1 cellular context compared by ENCODE assay signal in the genomic region with DNA sequence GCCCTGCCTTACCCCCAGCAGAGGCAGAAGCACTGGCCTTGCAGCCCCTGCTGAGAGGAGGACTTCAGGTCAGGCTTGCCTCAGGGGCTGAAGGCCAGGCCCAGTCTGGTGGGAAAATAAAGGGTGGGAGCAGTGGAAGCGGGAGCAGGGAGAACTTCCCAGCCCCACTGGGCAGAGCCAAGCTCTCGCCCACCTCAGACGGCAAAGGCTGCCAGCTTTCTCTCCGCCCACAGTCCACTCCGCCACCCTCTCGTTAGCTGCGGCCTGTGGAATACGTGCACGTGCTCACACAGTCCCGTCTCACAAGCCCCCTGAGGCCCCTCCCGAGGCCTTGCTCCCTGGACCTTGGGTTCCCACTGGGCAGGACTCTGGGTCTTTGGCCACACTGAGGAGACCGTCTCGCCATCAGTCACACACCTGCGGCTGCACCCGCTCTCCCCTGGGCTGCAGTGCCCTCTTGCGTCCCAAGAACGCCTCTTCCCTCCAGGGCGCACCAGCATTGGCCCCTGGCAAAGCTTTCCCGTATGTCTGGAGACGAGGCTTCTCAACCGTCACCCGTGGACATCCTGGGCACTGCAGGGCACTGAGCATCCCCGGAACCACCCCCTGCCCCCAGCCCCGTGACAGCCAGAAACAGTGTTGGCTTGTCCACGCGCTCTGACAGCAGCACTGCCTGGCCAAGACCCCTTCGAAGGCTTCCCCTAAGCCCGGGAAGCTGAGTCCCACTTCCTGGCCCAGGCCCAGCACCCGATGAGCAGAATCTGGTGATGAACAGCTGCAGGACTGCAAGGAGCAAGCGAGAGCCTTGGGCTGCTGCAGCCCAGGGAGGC.
TF ChIP-seq lines count a peak whose summit lies in the region.

No MANE protein-coding gene starts in this region.

TF ChIP-seq in HepG2, 621 proteins besides CTCF, POLR2A, EP300 and RAD21 (continued from another document and continues in another):
- TF ChIP-seq, protein P1, sequence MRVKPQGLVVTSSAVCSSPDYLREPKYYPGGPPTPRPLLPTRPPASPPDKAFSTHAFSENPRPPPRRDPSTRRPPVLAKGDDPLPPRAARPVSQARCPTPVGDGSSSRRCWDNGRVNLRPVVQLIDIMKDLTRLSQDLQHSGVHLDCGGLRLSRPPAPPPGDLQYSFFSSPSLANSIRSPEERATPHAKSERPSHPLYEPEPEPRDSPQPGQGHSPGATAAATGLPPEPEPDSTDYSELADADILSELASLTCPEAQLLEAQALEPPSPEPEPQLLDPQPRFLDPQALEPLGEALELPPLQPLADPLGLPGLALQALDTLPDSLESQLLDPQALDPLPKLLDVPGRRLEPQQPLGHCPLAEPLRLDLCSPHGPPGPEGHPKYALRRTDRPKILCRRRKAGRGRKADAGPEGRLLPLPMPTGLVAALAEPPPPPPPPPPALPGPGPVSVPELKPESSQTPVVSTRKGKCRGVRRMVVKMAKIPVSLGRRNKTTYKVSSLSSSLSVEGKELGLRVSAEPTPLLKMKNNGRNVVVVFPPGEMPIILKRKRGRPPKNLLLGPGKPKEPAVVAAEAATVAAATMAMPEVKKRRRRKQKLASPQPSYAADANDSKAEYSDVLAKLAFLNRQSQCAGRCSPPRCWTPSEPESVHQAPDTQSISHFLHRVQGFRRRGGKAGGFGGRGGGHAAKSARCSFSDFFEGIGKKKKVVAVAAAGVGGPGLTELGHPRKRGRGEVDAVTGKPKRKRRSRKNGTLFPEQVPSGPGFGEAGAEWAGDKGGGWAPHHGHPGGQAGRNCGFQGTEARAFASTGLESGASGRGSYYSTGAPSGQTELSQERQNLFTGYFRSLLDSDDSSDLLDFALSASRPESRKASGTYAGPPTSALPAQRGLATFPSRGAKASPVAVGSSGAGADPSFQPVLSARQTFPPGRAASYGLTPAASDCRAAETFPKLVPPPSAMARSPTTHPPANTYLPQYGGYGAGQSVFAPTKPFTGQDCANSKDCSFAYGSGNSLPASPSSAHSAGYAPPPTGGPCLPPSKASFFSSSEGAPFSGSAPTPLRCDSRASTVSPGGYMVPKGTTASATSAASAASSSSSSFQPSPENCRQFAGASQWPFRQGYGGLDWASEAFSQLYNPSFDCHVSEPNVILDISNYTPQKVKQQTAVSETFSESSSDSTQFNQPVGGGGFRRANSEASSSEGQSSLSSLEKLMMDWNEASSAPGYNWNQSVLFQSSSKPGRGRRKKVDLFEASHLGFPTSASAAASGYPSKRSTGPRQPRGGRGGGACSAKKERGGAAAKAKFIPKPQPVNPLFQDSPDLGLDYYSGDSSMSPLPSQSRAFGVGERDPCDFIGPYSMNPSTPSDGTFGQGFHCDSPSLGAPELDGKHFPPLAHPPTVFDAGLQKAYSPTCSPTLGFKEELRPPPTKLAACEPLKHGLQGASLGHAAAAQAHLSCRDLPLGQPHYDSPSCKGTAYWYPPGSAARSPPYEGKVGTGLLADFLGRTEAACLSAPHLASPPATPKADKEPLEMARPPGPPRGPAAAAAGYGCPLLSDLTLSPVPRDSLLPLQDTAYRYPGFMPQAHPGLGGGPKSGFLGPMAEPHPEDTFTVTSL (CRISPR knock-in tag; IDR thresholded peaks at IDR 0.05; ENCODE audit: borderline replicate concordance) = no peak
- peak; percentile 93 for TF ChIP-seq MED1 (CRISPR knock-in tag; IDR thresholded peaks at IDR 0.05)
- TF ChIP-seq NONO (IDR thresholded peaks at IDR 0.05) = no peak
- TF ChIP-seq NONO (CRISPR knock-in tag; conservative IDR thresholded peaks at IDR 0.05) = peak; percentile 86
- TF ChIP-seq HDAC2 (CRISPR knock-in tag; IDR thresholded peaks at IDR 0.05) = peak; percentile 92
- TF ChIP-seq, protein P2, sequence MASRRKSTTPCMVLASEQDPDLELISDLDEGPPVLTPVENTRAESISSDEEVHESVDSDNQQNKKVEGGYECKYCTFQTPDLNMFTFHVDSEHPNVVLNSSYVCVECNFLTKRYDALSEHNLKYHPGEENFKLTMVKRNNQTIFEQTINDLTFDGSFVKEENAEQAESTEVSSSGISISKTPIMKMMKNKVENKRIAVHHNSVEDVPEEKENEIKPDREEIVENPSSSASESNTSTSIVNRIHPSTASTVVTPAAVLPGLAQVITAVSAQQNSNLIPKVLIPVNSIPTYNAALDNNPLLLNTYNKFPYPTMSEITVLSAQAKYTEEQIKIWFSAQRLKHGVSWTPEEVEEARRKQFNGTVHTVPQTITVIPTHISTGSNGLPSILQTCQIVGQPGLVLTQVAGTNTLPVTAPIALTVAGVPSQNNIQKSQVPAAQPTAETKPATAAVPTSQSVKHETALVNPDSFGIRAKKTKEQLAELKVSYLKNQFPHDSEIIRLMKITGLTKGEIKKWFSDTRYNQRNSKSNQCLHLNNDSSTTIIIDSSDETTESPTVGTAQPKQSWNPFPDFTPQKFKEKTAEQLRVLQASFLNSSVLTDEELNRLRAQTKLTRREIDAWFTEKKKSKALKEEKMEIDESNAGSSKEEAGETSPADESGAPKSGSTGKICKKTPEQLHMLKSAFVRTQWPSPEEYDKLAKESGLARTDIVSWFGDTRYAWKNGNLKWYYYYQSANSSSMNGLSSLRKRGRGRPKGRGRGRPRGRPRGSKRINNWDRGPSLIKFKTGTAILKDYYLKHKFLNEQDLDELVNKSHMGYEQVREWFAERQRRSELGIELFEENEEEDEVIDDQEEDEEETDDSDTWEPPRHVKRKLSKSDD (CRISPR knock-in tag; IDR thresholded peaks at IDR 0.05; ENCODE audit: low read depth) = peak; percentile 62; the same call in 1 of the 2 replicates
- TF ChIP-seq TEAD2 (CRISPR knock-in tag; IDR thresholded peaks at IDR 0.05) = no peak
- TF ChIP-seq HDAC6 (IDR thresholded peaks at IDR 0.05; ENCODE audit: low read depth, low read length) = no peak
- peak; percentile 95 for TF ChIP-seq ZNF441 (CRISPR knock-in tag; IDR thresholded peaks at IDR 0.05; ENCODE audit: borderline replicate concordance)
- TF ChIP-seq, protein P3, sequence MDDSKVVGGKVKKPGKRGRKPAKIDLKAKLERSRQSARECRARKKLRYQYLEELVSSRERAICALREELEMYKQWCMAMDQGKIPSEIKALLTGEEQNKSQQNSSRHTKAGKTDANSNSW (CRISPR knock-in tag; IDR thresholded peaks at IDR 0.05; ENCODE audit: borderline replicate concordance) = no peak
- peak; percentile 73 for TF ChIP-seq THAP9 (CRISPR knock-in tag; IDR thresholded peaks at IDR 0.05; ENCODE audit: borderline replicate concordance)
- no peak for TF ChIP-seq GPBP1L1 (CRISPR knock-in tag; IDR thresholded peaks at IDR 0.05)
- no peak for TF ChIP-seq ONECUT2 (CRISPR knock-in tag; IDR thresholded peaks at IDR 0.05)
- no peak for TF ChIP-seq NR0B2 (CRISPR knock-in tag; IDR thresholded peaks at IDR 0.05)
- no peak for TF ChIP-seq PCBP2 (optimal IDR thresholded peaks at IDR 0.05; ENCODE audit: low read depth, low read length, poor library complexity, severe bottlenecking)
- TF ChIP-seq ZNF629 (CRISPR knock-in tag; conservative IDR thresholded peaks at IDR 0.05) = no peak
- 0 out of 2 replicates have a peak, but pooled peaks have one; percentile 70 for TF ChIP-seq ZFP37 (CRISPR knock-in tag; IDR thresholded peaks at IDR 0.05; ENCODE audit: borderline replicate concordance)
- peak; percentile 93 for TF ChIP-seq MTA1 (CRISPR knock-in tag; IDR thresholded peaks at IDR 0.05; ENCODE audit: borderline replicate concordance)
- TF ChIP-seq GMEB2 (CRISPR knock-in tag; IDR thresholded peaks at IDR 0.05; ENCODE audit: low read depth) = no peak
- no peak for TF ChIP-seq NFAT5 (CRISPR knock-in tag; IDR thresholded peaks at IDR 0.05)
- TF ChIP-seq ZNF879 (CRISPR knock-in tag; IDR thresholded peaks at IDR 0.05) = 0 out of 2 replicates have a peak, but pooled peaks have one; percentile 85
- TF ChIP-seq ZKSCAN1 (IDR thresholded peaks at IDR 0.05; ENCODE audit: low read length) = 0 out of 2 replicates have a peak, but pooled peaks have one; percentile 36
- TF ChIP-seq, protein P4, sequence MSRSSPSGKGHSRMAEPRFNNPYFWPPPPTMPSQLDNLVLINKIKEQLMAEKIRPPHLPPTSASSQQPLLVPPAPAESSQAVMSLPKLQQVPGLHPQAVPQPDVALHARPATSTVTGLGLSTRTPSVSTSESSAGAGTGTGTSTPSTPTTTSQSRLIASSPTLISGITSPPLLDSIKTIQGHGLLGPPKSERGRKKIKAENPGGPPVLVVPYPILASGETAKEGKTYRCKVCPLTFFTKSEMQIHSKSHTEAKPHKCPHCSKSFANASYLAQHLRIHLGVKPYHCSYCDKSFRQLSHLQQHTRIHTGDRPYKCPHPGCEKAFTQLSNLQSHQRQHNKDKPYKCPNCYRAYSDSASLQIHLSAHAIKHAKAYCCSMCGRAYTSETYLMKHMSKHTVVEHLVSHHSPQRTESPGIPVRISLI (CRISPR knock-in tag; IDR thresholded peaks at IDR 0.05; ENCODE audit: borderline replicate concordance) = peak; percentile 59; the same call in 1 of the 2 replicates
